21 cellular contexts compared by ENCODE assay signal in genomic region chr1:212133319-212133718, GRCh38.
DNase-seq lines count a peak whose midpoint lies in the region; ATAC-seq and TF ChIP-seq lines count a peak whose summit lies in the region.
"Had no signal": no experiment of that assay in that cellular context is flagged by ENCODE, and none has a peak within 500 bp of the region (broad histone marks: within the 10 kb centered on the region; RNA-seq: fewer than 3 reads in every experiment).

No MANE protein-coding gene starts in this region.

- H3K27ac ChIP-seq in VCaP, result peak overlapping the region; percentile 38; the same call in 1 of the 2 replicates
- H3K27ac ChIP-seq: 22Rv1; BLaER1 treated with 17β-estradiol and CSF1 and Interleukin-3, amounts not matched to agents 10 nM and 100 nM; GM23248 had no signal

- no peak for TF ChIP-seq CTCF in LNCaP clone FGC (IDR thresholded peaks at IDR 0.05; ENCODE audit: control insufficient read depth, extremely low read depth, insufficient read depth)
- TF ChIP-seq CTCF in VCaP (conservative IDR thresholded peaks at IDR 0.05), result no peak

- no peak overlapping the region for H3K4me3 ChIP-seq in LNCaP clone FGC (ENCODE audit: low read depth, low read length)
- H3K4me3 ChIP-seq: BLaER1 treated with 17β-estradiol and CSF1 and Interleukin-3, amounts not matched to agents 10 nM and 100 nM; GM12878; GM23248 had no signal

- ATAC-seq in left cardiac atrium, result no peak
- ATAC-seq: CD8-positive, alpha-beta T cell; GM12878 had no signal

- DNase-seq in Ammon's horn (ENCODE audit: low spot score) (peak; percentile 27), LNCaP clone FGC (ENCODE audit: low read depth) (peak; percentile 97), foreskin melanocyte (peak; percentile 77), NCI-H1436 treated with DMSO at 0.1 percent for 48 hours (lab: John Stamatoyannopoulos, UW) (no peak), left cardiac atrium (no peak), SHP77 treated with DMSO at 0.1 percent for 48 hours (lab: John Stamatoyannopoulos, UW) (no peak)
- no peak for DNase-seq in stimulated activated CD4-positive, alpha-beta T cell treated with anti-CD3 and anti-CD28 coated beads, Interleukin-12 subunit alpha, Interleukin-12 subunit beta, amount 100 ng/mL, for 4 hours
- DNase-seq: BE2C; CD4-positive, CD25-positive, alpha-beta regulatory T cell; CD8-positive, alpha-beta T cell; DMS 273 treated with DMSO at 0.1 percent for 48 hours; DMS79; EL; GDM1; GM23248; H7; HCEC 1CT had no signal

- intact Hi-C loops in left cardiac atrium (cut with DNase I), result no loop called here

Comparison
In these comparisons a context has a peak if more than half of its experiments do, and no peak if none do; other contexts are left out.
1. DNase-seq: peak in Ammon's horn (single experiment), LNCaP clone FGC (single experiment) and foreskin melanocyte (single experiment); none in NCI-H1436 treated with DMSO at 0.1 percent for 48 hours (single experiment), left cardiac atrium (single experiment), stimulated activated CD4-positive, alpha-beta T cell treated with anti-CD3 and anti-CD28 coated beads, Interleukin-12 subunit alpha, Interleukin-12 subunit beta, amount 100 ng/mL, for 4 hours (single experiment) and SHP77 treated with DMSO at 0.1 percent for 48 hours (single experiment).